7 cellular contexts compared by ENCODE assay signal in genomic region chr20:61980647-61981583, GRCh38.
DNase-seq lines count a peak whose midpoint lies in the region; ATAC-seq and TF ChIP-seq lines count a peak whose summit lies in the region.

No MANE protein-coding gene starts in this region.

- H3K27me3 ChIP-seq in dorsolateral prefrontal cortex (no peaks in the 10 kb centered on the region), prostate gland (replicated peaks; ENCODE audit: insufficient read depth) (no peaks in the 10 kb centered on the region)

- no peak overlapping the region for H3K27ac Mint-ChIP-seq in nephron

- no peaks in the 10 kb centered on the region for H3K36me3 ChIP-seq in prostate gland

- H3K4me3 ChIP-seq in GM12875 (ENCODE audit: low read depth, low read length), result no peak overlapping the region
- H3K4me3 ChIP-seq in dorsolateral prefrontal cortex, result no peak overlapping the region
- H3K4me3 ChIP-seq in coronary artery, result no peak overlapping the region
- no peak overlapping the region for H3K4me3 ChIP-seq in prostate gland

- no peak overlapping the region for H3K4me3 Mint-ChIP-seq in nephron

- no peak for ATAC-seq in GM21360 (IDR thresholded peaks at IDR 0.05; ENCODE audit: unreplicated experiment)

- H3K27ac ChIP-seq in dorsolateral prefrontal cortex (no peak overlapping the region), coronary artery (no peak overlapping the region), prostate gland (no peak overlapping the region)

- H3K4me1 ChIP-seq in prostate gland (replicated peaks), result no peaks in the 10 kb centered on the region

- H3K4me1 Mint-ChIP-seq in nephron, result no peaks in the 10 kb centered on the region

- peak; percentile 40; the same call in 1 of the 2 replicates for TF ChIP-seq CTCF in GM12875 (IDR thresholded peaks at IDR 0.05; ENCODE audit: borderline replicate concordance, insufficient read depth, low read depth, low read length)
- peak in 36 of 56 donors; percentile 12 to 64 (median 30) for TF ChIP-seq CTCF in dorsolateral prefrontal cortex (IDR thresholded peaks at IDR 0.05 in 54 of 56, conservative IDR thresholded peaks at IDR 0.05 in 2 of 56; ENCODE audit: low read depth in 1 of 56, partially characterized antibody in 56 of 56)
- peak in 2 of 3 experiments; percentile 22 to 43 for TF ChIP-seq CTCF in nephron (IDR thresholded peaks at IDR 0.05; ENCODE audit: unreplicated experiment in 3 of 3)
- no peak for TF ChIP-seq CTCF in coronary artery (IDR thresholded peaks at IDR 0.05)
- TF ChIP-seq CTCF in prostate gland (IDR thresholded peaks at IDR 0.05), result peak in 2 of 4 experiments; percentile 28 to 29

- no peaks in the 10 kb centered on the region for H3K9me3 ChIP-seq in prostate gland

- intact Hi-C loops in dorsolateral prefrontal cortex (cut with DNase I), result no loop called here
- intact Hi-C loops in prostate gland (cut with DNase I), result no loop called here

- WGBS in prostate gland, result 80% methylated on average over 22 of the region's 22 CpGs

- no peak for TF ChIP-seq POLR2A in prostate gland (IDR thresholded peaks at IDR 0.05)

- H3K27me3 Mint-ChIP-seq in nephron (ENCODE audit: low read depth), result no peaks in the 10 kb centered on the region

- H3K36me3 Mint-ChIP-seq in nephron (ENCODE audit: low read depth), result peaks cover 40% of the 10 kb centered on the region

- H3K9me3 Mint-ChIP-seq in nephron, result no peaks in the 10 kb centered on the region

- peak; percentile 18 for DNase-seq in NOMO-1 treated with DMSO at 0.1 percent for 48 hours (lab: John Stamatoyannopoulos, UW; ENCODE audit: unreplicated experiment)
- peak in 1 of 10 donors; percentile 18 for DNase-seq in dorsolateral prefrontal cortex
- no peak for DNase-seq in coronary artery (ENCODE audit: low spot score)
- no peak for DNase-seq in prostate gland (ENCODE audit: low spot score)
